Comparison of ENCODE assay signal across 8 cellular contexts in the genomic region with DNA sequence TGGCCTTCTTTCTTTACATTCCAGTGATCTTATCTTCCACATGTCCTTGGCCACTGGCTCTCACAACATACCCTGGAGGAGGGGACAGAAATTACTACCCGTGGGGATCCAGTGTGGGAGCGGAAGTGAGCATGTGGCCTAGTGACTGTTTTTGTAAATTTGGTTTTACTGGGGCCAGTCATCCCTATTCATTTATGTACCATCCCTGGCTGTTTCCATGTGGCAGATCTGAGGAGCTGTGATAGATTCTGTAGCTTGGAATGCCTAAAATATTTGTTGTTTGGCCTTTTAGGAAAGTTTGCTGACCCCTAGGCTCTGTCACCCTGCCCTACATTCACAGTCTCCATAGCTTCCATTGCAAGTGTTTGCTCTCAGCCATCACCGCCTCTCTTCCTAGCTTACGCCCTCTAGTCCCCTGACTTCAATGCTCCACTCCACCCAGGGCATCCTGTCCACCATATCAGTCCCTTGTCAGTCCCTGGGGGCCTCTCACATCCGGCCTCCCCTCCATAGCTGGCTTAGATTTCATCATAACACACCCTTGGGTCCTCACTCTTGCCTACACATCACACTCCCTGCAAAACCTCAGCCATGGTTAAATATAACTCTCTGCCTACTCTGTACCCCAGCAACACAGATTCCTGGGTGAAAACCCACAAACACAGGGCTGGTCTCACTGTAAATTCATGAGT. TPM values are rescaled to one million over a fixed set of nuclear protein-coding genes. Genes with fewer than 3 reads are reported as not detected.
DNase-seq lines count a peak whose midpoint lies in the region; ATAC-seq and TF ChIP-seq lines count a peak whose summit lies in the region.

No MANE protein-coding gene starts in this region.

- no peaks in the 10 kb centered on the region for H3K9me3 ChIP-seq in adrenal gland (replicated peaks in 1 of 3)

- H3K36me3 ChIP-seq in adrenal gland (replicated peaks in 1 of 2): peaks cover 0 to 54% of the 10 kb centered on the region in 2 donors

- peak overlapping the region; percentile 16 to 86 (median 60) for H3K27ac ChIP-seq in adrenal gland

- intact Hi-C loops in adrenal gland (cut with DNase I): no loop called here

- DNase-seq in adrenal gland: peak in 6 of 7 donors; percentile 48 to 90 (median 88)
- DNase-seq in nephron progenitor cell: no peak
- no peak for DNase-seq in D341Med (ENCODE audit: low spot score)
- no peak for DNase-seq in NCI-H345 treated with DMSO at 0.1 percent for 48 hours (lab: John Stamatoyannopoulos, UW; ENCODE audit: unreplicated experiment)
- DNase-seq in SKM-1 (lab: John Stamatoyannopoulos, UW; ENCODE audit: unreplicated experiment): no peak
- DNase-seq in activated effector memory CD4-positive, alpha-beta T cell treated with anti-CD3 and anti-CD28 coated beads, Interleukin-2, amount 50 U/mL, for 16 hours: no peak

- peaks cover 40% of the 10 kb centered on the region for H3K4me1 Mint-ChIP-seq in nephron progenitor cell

- no peak for TF ChIP-seq RAD21 in Ishikawa (IDR thresholded peaks at IDR 0.05; ENCODE audit: low read depth)

- peak in 3 of 6 experiments; percentile 26 to 39 (median 28) for TF ChIP-seq CTCF in adrenal gland (IDR thresholded peaks at IDR 0.05)
- TF ChIP-seq CTCF in nephron progenitor cell (IDR thresholded peaks at IDR 0.05): no peak

- peaks cover 79% of the 10 kb centered on the region for H3K36me3 Mint-ChIP-seq in nephron progenitor cell (ENCODE audit: low read depth)

- TF ChIP-seq EP300 in Ishikawa (IDR thresholded peaks at IDR 0.05; ENCODE audit: borderline replicate concordance): peak; percentile 64; the same call in 1 of the 2 replicates

- peaks cover 33 to 86% of the 10 kb centered on the region in 2 donors for H3K4me1 ChIP-seq in adrenal gland (replicated peaks in 1 of 2)

- H3K9me3 Mint-ChIP-seq in nephron progenitor cell: no peaks in the 10 kb centered on the region

- no peaks in the 10 kb centered on the region for H3K27me3 ChIP-seq in adrenal gland

- H3K27me3 Mint-ChIP-seq in nephron progenitor cell (ENCODE audit: low read depth, poor library complexity): no peaks in the 10 kb centered on the region

- no peak for TF ChIP-seq POLR2A in adrenal gland (IDR thresholded peaks at IDR 0.05)

- H3K4me3 Mint-ChIP-seq in nephron progenitor cell: peak overlapping the region; percentile 43

- WGBS in adrenal gland, 4 donors: 30 to 45% (median 42%) methylated on average over 5 of the region's 5 CpGs

- no peak overlapping the region for H3K4me3 ChIP-seq in adrenal gland

- ATAC-seq in GM19452 (IDR thresholded peaks at IDR 0.05; ENCODE audit: unreplicated experiment): peak; percentile 73

- peak overlapping the region; percentile 92 for H3K27ac Mint-ChIP-seq in nephron progenitor cell

TF ChIP-seq in Ishikawa, 13 proteins besides CTCF, POLR2A, EP300 and RAD21:
- TF ChIP-seq CREB1 (IDR thresholded peaks at IDR 0.05; ENCODE audit: low read depth): no peak
- TF ChIP-seq YY1 (IDR thresholded peaks at IDR 0.05; ENCODE audit: low read depth): no peak
- TF ChIP-seq NFIC (IDR thresholded peaks at IDR 0.05): peak; percentile 54; the same call in 1 of the 2 replicates
- TF ChIP-seq TCF12 (IDR thresholded peaks at IDR 0.05; ENCODE audit: low read depth): peak; percentile 83
- TF ChIP-seq, protein P1, sequence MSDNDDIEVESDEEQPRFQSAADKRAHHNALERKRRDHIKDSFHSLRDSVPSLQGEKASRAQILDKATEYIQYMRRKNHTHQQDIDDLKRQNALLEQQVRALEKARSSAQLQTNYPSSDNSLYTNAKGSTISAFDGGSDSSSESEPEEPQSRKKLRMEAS (IDR thresholded peaks at IDR 0.05): peak; percentile 73
- TF ChIP-seq USF1 (IDR thresholded peaks at IDR 0.05): no peak
- peak; percentile 84 for TF ChIP-seq TEAD4 (IDR thresholded peaks at IDR 0.05)
TF ChIP-seq in Ishikawa: peak in this region for 4.

RNA-seq across cellular contexts. Expression of gene DHCR24, which starts 25.8 kb away (rescaled TPM):
- total RNA-seq in adrenal gland: 1,000 to 10,000 TPM; 1,178 to 4,240 (median 2,741) TPM
- 1,000 to 10,000 TPM in 1 of 3 donors, 100 to 1,000 TPM in 2; 138 to 3,356 (median 348) TPM for polyA plus RNA-seq in adrenal gland

Comparison
In these comparisons a context has a peak if more than half of its experiments do, and no peak if none do; other contexts are left out.
1. DNase-seq: peak in adrenal gland (6 of 7); none in nephron progenitor cell (single experiment), D341Med (single experiment), NCI-H345 treated with DMSO at 0.1 percent for 48 hours (single experiment), SKM-1 (single experiment) and activated effector memory CD4-positive, alpha-beta T cell treated with anti-CD3 and anti-CD28 coated beads, Interleukin-2, amount 50 U/mL, for 16 hours (single experiment).